In the genomic region with DNA sequence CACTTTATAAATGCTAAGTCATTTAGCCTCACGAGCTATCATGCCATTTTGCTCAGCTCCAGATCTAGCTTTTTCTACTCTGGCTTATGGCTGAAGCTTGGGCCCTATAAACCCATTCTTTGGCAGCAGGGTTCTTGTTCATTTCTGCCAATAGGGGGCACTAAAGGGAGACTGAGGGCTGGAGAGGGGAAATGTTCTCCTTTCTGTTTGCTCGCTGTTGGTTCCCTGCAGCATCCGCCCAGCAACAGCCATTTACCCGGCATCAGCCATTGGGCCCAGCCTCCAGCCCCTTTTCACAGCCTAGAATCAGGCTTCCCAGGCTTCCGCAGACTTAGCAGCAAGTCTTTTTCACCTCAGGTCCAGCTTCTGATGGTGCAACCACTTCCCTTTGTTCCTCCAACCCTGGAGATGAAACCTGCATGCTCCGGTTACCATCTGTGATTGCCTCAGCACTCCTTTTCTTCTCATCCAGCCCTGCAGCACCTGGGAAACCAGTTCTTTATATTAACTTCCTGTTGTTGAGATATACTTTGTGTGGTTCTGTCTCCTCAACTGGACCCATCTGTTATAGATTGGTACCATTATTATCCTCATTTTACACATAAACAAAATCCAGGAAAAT, we compare ENCODE assay signal across 8 cellular contexts. TPM values are rescaled to one million over a fixed set of nuclear protein-coding genes. Genes with fewer than 3 reads are reported as not detected.
DNase-seq lines count a peak whose midpoint lies in the region; ATAC-seq and TF ChIP-seq lines count a peak whose summit lies in the region.

No MANE protein-coding gene starts in this region.

- H3K36me3 ChIP-seq in thoracic aorta (no peaks in the 10 kb centered on the region), adrenal gland (replicated peaks in 1 of 2) (no peaks in the 10 kb centered on the region)

- TF ChIP-seq POLR2A in erythroblast (IDR thresholded peaks at IDR 0.05; ENCODE audit: low read length) = no peak
- no peak for TF ChIP-seq POLR2A in adrenal gland (IDR thresholded peaks at IDR 0.05)

- H3K27ac ChIP-seq in thoracic aorta (no peak overlapping the region), adrenal gland (no peak overlapping the region)

- H3K4me1 ChIP-seq in thoracic aorta (ENCODE audit: control insufficient read depth in 1 of 2, low read depth in 2 of 2) = peaks cover 7 to 36% of the 10 kb centered on the region in 2 donors
- H3K4me1 ChIP-seq in adrenal gland (replicated peaks in 1 of 2) = peaks cover 6 to 14% of the 10 kb centered on the region in 2 donors

- TF ChIP-seq CTCF in thoracic aorta (IDR thresholded peaks at IDR 0.05) (peak; percentile 8), adrenal gland (IDR thresholded peaks at IDR 0.05) (peak in 3 of 6 experiments; percentile 18 to 28 (median 19))

- DNase-seq in activated CD4-positive, alpha-beta T cell treated with anti-CD3 and anti-CD28 coated beads for 48 hours = peak; percentile 28
- no peak for DNase-seq in activated CD4-positive, alpha-beta T cell treated with anti-CD3 and anti-CD28 coated beads, Interleukin-2, amount 50 U/mL, for 1 hour
- DNase-seq in NCI-H2227 (lab: John Stamatoyannopoulos, UW; ENCODE audit: unreplicated experiment) = peak; percentile 25
- DNase-seq in erythroblast (lab: John Stamatoyannopoulos, UW) = peak; percentile 61
- no peak for DNase-seq in thoracic aorta (ENCODE audit: low spot score)
- DNase-seq in activated naive CD4-positive, alpha-beta T cell (lab: John Stamatoyannopoulos, UW) = no peak
- no peak for DNase-seq in adrenal gland

- H3K9me3 ChIP-seq in thoracic aorta = no peaks in the 10 kb centered on the region
- no peaks in the 10 kb centered on the region for H3K9me3 ChIP-seq in adrenal gland (replicated peaks in 1 of 3)

- intact Hi-C loops in adrenal gland (cut with DNase I) = loop anchor here in 1 of 2 donors (10.0 kb wide), 1 partner anchor 128 kb away; the partner anchor contains the start of gene PRSS23

- H3K4me3 ChIP-seq in thoracic aorta (no peak overlapping the region), adrenal gland (no peak overlapping the region)

- WGBS in adrenal gland, 4 donors = 90 to 99% (median 94%) methylated on average over 6 of the region's 6 CpGs

- H3K27me3 ChIP-seq in thoracic aorta (replicated peaks; ENCODE audit: insufficient read depth) (no peaks in the 10 kb centered on the region), adrenal gland (no peaks in the 10 kb centered on the region)

- ATAC-seq in thoracic aorta (ENCODE audit: insufficient number of reproducible peaks, low FRiP score, low read depth) = no peak
- ATAC-seq in GM21576 (IDR thresholded peaks at IDR 0.05; ENCODE audit: unreplicated experiment) = no peak

RNA-seq across cellular contexts. Expression of gene ME3, which starts 4.2 kb away (rescaled TPM):
- 10 to 100 TPM; 62.4 to 62.5 TPM for total RNA-seq in thoracic aorta
- 10 to 100 TPM; 18.6 to 64.4 (median 44.5) TPM for total RNA-seq in adrenal gland
- polyA plus RNA-seq in adrenal gland = 100 to 1,000 TPM in 1 of 3 donors, 10 to 100 TPM in 2; 13.9 to 128 (median 78.6) TPM

Comparison
In these comparisons a context has a peak if more than half of its experiments do, and no peak if none do; other contexts are left out.
1. DNase-seq: peak in activated CD4-positive, alpha-beta T cell treated with anti-CD3 and anti-CD28 coated beads for 48 hours (single experiment), NCI-H2227 (single experiment) and erythroblast (2 of 2); none in activated CD4-positive, alpha-beta T cell treated with anti-CD3 and anti-CD28 coated beads, Interleukin-2, amount 50 U/mL, for 1 hour (single experiment), thoracic aorta (single experiment), activated naive CD4-positive, alpha-beta T cell (0 of 4) and adrenal gland (0 of 7).